In genomic region chr13:76992548-76993001, GRCh38 we compare ENCODE assay signal across 8 cellular contexts. TPM values are rescaled to one million over a fixed set of nuclear protein-coding genes. Genes with fewer than 3 reads are reported as not detected.
A peak's percentile ranks its signal among the peaks of the same experiment; 100 is the strongest.
DNase-seq lines count a peak whose midpoint lies in the region; ATAC-seq and TF ChIP-seq lines count a peak whose summit lies in the region.

No MANE protein-coding gene starts in this region.

- H3K4me2 ChIP-seq in PC-3 (ENCODE audit: low read length), result peak overlapping the region; percentile 98
- H3K4me2 ChIP-seq in smooth muscle cell, result peak overlapping the region; percentile 83

- DNase-seq in AG04450 (ENCODE audit: low read depth, low spot score) (no peak), PC-3 (peak; percentile 14), islet precursor cell (peak; percentile 61), smooth muscle cell (lab: John Stamatoyannopoulos, UW; ENCODE audit: unreplicated experiment) (peak; percentile 6), mesenteric fat pad (ENCODE audit: low spot score) (no peak)

- H3K4me1 ChIP-seq in PC-3 (ENCODE audit: insufficient read depth, low read length) (peaks cover 26% of the 10 kb centered on the region), smooth muscle cell (ENCODE audit: low read depth) (peaks cover 9% of the 10 kb centered on the region)

- peaks cover 27% of the 10 kb centered on the region for H3K36me3 Mint-ChIP-seq in brain

- H4K20me1 ChIP-seq in PC-3 (ENCODE audit: low read length) (no peaks in the 10 kb centered on the region), smooth muscle cell (ENCODE audit: low read depth) (no peaks in the 10 kb centered on the region)

- TSS peak; percentile 66 for BruUV-seq in PC-3 (replicated peaks; lab: Mats Ljungman, UMichigan)

- H3K4me3 ChIP-seq in AG04450 (ENCODE audit: low read depth, low read length) (peak overlapping the region; percentile 95), PC-3 (ENCODE audit: low read length) (peak overlapping the region; percentile 90), smooth muscle cell (peak overlapping the region; percentile 80)

- H3K27me3 Mint-ChIP-seq in brain, result peaks cover 7% of the 10 kb centered on the region

- H3K27me3 ChIP-seq in AG04450 (ENCODE audit: control insufficient read depth, insufficient read depth, low read length) (no peaks in the 10 kb centered on the region), PC-3 (ENCODE audit: low read length) (no peaks in the 10 kb centered on the region), smooth muscle cell (ENCODE audit: low read depth) (no peaks in the 10 kb centered on the region)

- H2AFZ ChIP-seq in PC-3 (ENCODE audit: low read length), result peak overlapping the region; percentile 93
- H2AFZ ChIP-seq in smooth muscle cell (ENCODE audit: low read depth), result peak overlapping the region; percentile 86

- peak overlapping the region; percentile 81 to 99 (median 94) for H3K27ac Mint-ChIP-seq in brain

- ATAC-seq in GM19395 (IDR thresholded peaks at IDR 0.05; ENCODE audit: unreplicated experiment), result peak; percentile 16
- ATAC-seq in PC-3, result peak; percentile 5
- ATAC-seq in HG03469 (IDR thresholded peaks at IDR 0.05; ENCODE audit: unreplicated experiment), result no peak

- WGBS in smooth muscle cell (ENCODE audit: low lambda C conversion rate), result under 1% methylated on average over 20 of the region's 20 CpGs

- peak overlapping the region; percentile 94 to 99 (median 99) for H3K4me3 Mint-ChIP-seq in brain

- H3K36me3 ChIP-seq in PC-3 (ENCODE audit: low read depth, low read length) (no peaks in the 10 kb centered on the region), smooth muscle cell (ENCODE audit: low read depth) (no peaks in the 10 kb centered on the region)

- H3K9ac ChIP-seq in PC-3 (ENCODE audit: low read length), result peak overlapping the region; percentile 83
- H3K9ac ChIP-seq in smooth muscle cell (ENCODE audit: low read depth), result peak overlapping the region; percentile 89

- POLR2A ChIA-PET in AG04450 (lab: Yijun Ruan, JAX), result no interaction called here
- POLR2A ChIA-PET in PC-3 (lab: Charles Lee; ENCODE audit: unreplicated experiment), result interaction anchor here (0.6 to 0.7 kb wide), 2 partner anchors 69 to 196 kb away, joined by 3 to 4 read pairs; no protein-coding TSS in a partner anchor

- intact Hi-C loops in PC-3 (cut with micrococcal nuclease), result no loop called here

- H3F3A ChIP-seq in PC-3 (ENCODE audit: low read length, unreplicated experiment) (no peaks in the 10 kb centered on the region), smooth muscle cell (ENCODE audit: low read depth) (no peaks in the 10 kb centered on the region)

- H3K27ac ChIP-seq in AG04450 (ENCODE audit: low read depth, low read length) (peak overlapping the region; percentile 61), PC-3 (ENCODE audit: low read length) (peak overlapping the region; percentile 43), smooth muscle cell (ENCODE audit: low read depth) (peak overlapping the region; percentile 45)

- peaks cover 48% of the 10 kb centered on the region for H3K4me1 Mint-ChIP-seq in brain

- CTCF ChIA-PET in AG04450 (lab: Charles Lee) (interaction anchor here (0.6 to 5.7 kb wide), 6 partner anchors 11 to 1297 kb away, joined by 3 to 70 read pairs (median 4); no protein-coding TSS in a partner anchor), PC-3 (lab: Charles Lee) (interaction anchor here (0.6 kb wide), 1 partner anchor 570 kb away, joined by 3 read pairs; no protein-coding TSS in a partner anchor)

- no peaks in the 10 kb centered on the region; the same call in 1 of the 2 replicates for H3K9me3 ChIP-seq in AG04450 (ENCODE audit: control insufficient read depth, insufficient read depth, low read length)
- no peaks in the 10 kb centered on the region for H3K9me3 ChIP-seq in PC-3 (ENCODE audit: low read length)
- H3K9me3 ChIP-seq in smooth muscle cell (replicated peaks; ENCODE audit: low read depth), result no peaks in the 10 kb centered on the region

- TF ChIP-seq CTCF in AG04450 (IDR thresholded peaks at IDR 0.05; ENCODE audit: low read depth, low read length), result no peak
- no peak for TF ChIP-seq CTCF in PC-3 (conservative IDR thresholded peaks at IDR 0.05; ENCODE audit: low read depth, low read length)
- no peak for TF ChIP-seq CTCF in brain (conservative IDR thresholded peaks at IDR 0.05)
- TF ChIP-seq CTCF in smooth muscle cell (IDR thresholded peaks at IDR 0.05; ENCODE audit: borderline replicate concordance, insufficient read depth, poor library complexity, severe bottlenecking), result no peak

- H3K9me2 ChIP-seq in PC-3 (replicated peaks; ENCODE audit: low read length), result no peaks in the 10 kb centered on the region

- H3K9me3 Mint-ChIP-seq in brain, result no peaks in the 10 kb centered on the region

- H3K79me2 ChIP-seq in PC-3 (ENCODE audit: low read length) (peaks cover 18% of the 10 kb centered on the region), smooth muscle cell (ENCODE audit: low read depth) (peaks cover 21% of the 10 kb centered on the region)

RNA-seq across cellular contexts. Expression of gene CLN5, which starts 0.7 kb away (rescaled TPM):
- 28.7 and 38.6 TPM in 2 replicates for polyA plus RNA-seq in AG04450 (2011; rRNA removed)
- polyA minus RNA-seq in AG04450 (2011; rRNA and poly(A)+ RNA removed), result 9.1 and 16.1 TPM in 2 replicates
- 6.6 and 7.7 TPM in 2 replicates for total RNA-seq in PC-3 (2014; rRNA removed)
- polyA plus RNA-seq in brain (ENCODE audit: insufficient read depth, low read depth, low replicate concordance), result 13.9 TPM
- 28.3 and 33.5 TPM in 2 replicates for total RNA-seq in smooth muscle cell
- polyA plus RNA-seq in smooth muscle cell, result 17.9 and 18.2 TPM in 2 replicates
- 27.2 TPM for total RNA-seq in mesenteric fat pad

RNA-seq across cellular contexts. Expression of gene FBXL3, which starts 34.4 kb away (rescaled TPM):
- 29.0 and 38.0 TPM in 2 replicates for polyA plus RNA-seq in AG04450 (2011; rRNA removed)
- 19.2 and 36.5 TPM in 2 replicates for polyA minus RNA-seq in AG04450 (2011; rRNA and poly(A)+ RNA removed)
- 39.1 and 41.1 TPM in 2 replicates for total RNA-seq in PC-3 (2014; rRNA removed)
- polyA plus RNA-seq in brain (ENCODE audit: insufficient read depth, low read depth, low replicate concordance), result 15.1 TPM
- total RNA-seq in smooth muscle cell, result 54.7 and 58.8 TPM in 2 replicates
- 19.0 and 25.2 TPM in 2 replicates for polyA plus RNA-seq in smooth muscle cell
- total RNA-seq in mesenteric fat pad, result 44.9 TPM

RNA-seq across cellular contexts. Expression of gene ACOD1, which starts 44.3 kb away (rescaled TPM):
- polyA plus RNA-seq in AG04450 (2011; rRNA removed) (not detected in 2 replicates), brain (ENCODE audit: insufficient read depth, low read depth, low replicate concordance) (not detected), smooth muscle cell (not detected in 2 replicates)
- polyA minus RNA-seq in AG04450 (2011; rRNA and poly(A)+ RNA removed), result not detected in 2 replicates
- total RNA-seq in PC-3 (2014; rRNA removed) (not detected in 2 replicates), smooth muscle cell (not detected in 2 replicates), mesenteric fat pad (not detected)

Comparison
In these comparisons a context has a peak if more than half of its experiments do, and no peak if none do; other contexts are left out.
1. DNase-seq: peak in PC-3 (single experiment), islet precursor cell (single experiment) and smooth muscle cell (single experiment); none in AG04450 (single experiment) and mesenteric fat pad (single experiment).
2. Peak in every context shown above with its lines, with median percentiles within 50 percentile points of each other: H3K27ac ChIP-seq and H3K4me3 ChIP-seq.